Comparison of ENCODE assay signal across 14 cellular contexts in genomic region chr9:88949425-88949824, GRCh38. TPM values are rescaled to one million over a fixed set of nuclear protein-coding genes. Genes with fewer than 3 reads are reported as not detected.
DNase-seq lines count a peak whose midpoint lies in the region; ATAC-seq and TF ChIP-seq lines count a peak whose summit lies in the region.
"Had no signal": no experiment of that assay in that cellular context is flagged by ENCODE, and none has a peak within 500 bp of the region (broad histone marks: within the 10 kb centered on the region; RNA-seq: fewer than 3 reads in every experiment).

No MANE protein-coding gene starts in this region.

- no peak for ATAC-seq in gastrocnemius medialis
- ATAC-seq: T-cell had no signal

- TF ChIP-seq POLR2A in gastrocnemius medialis (IDR thresholded peaks at IDR 0.05), result no peak

- no peaks in the 10 kb centered on the region for H3K36me3 ChIP-seq in NT2/D1 (ENCODE audit: insufficient read depth, insufficient read length, low read length)
- no peaks in the 10 kb centered on the region for H3K36me3 ChIP-seq in gastrocnemius medialis

- H3K4me1 ChIP-seq in NT2/D1 (ENCODE audit: insufficient read depth, insufficient read length) (peaks cover 5% of the 10 kb centered on the region), gastrocnemius medialis (no peaks in the 10 kb centered on the region)

- H3K9me3 ChIP-seq in NT2/D1 (ENCODE audit: insufficient read depth, low read length) (no peaks in the 10 kb centered on the region; the same call in 1 of the 2 replicates), gastrocnemius medialis (no peaks in the 10 kb centered on the region)

- no peak overlapping the region for H3K27ac ChIP-seq in gastrocnemius medialis

- in situ Hi-C loops in gastrocnemius medialis (cut with MboI; ENCODE audit: low sequenced_read_pairs in 4 of 4), result no loop called here

- TF ChIP-seq CTCF in HFF-Myc (IDR thresholded peaks at IDR 0.05; ENCODE audit: low read depth, low read length, missing control alignments), result no peak
- TF ChIP-seq CTCF in gastrocnemius medialis (IDR thresholded peaks at IDR 0.05 in 4 of 5, conservative IDR thresholded peaks at IDR 0.05 in 1 of 5), result no peak

- no peak overlapping the region for H3K4me3 ChIP-seq in HFF-Myc (replicated peaks; ENCODE audit: low read depth, low read length)
- H3K4me3 ChIP-seq in NT2/D1 (ENCODE audit: insufficient read length, low read depth), result no peak overlapping the region
- H3K4me3 ChIP-seq in gastrocnemius medialis, result no peak overlapping the region

- DNase-seq in HFF-Myc (ENCODE audit: extremely low read depth, low read depth) (peak; percentile 87), NT2/D1 (ENCODE audit: low read depth, low spot score) (peak; percentile 66), glomerular visceral epithelial cell (ENCODE audit: extremely low spot score) (peak; percentile 3), retina (peak; percentile 79), NCI-H2107 treated with DMSO at 0.1 percent for 48 hours (lab: John Stamatoyannopoulos, UW; ENCODE audit: unreplicated experiment) (no peak), LoVo (ENCODE audit: low spot score) (no peak), gastrocnemius medialis (no peak)
- DNase-seq in stimulated activated CD4-positive, alpha-beta T cell treated with anti-CD3 and anti-CD28 coated beads, Interleukin-4, amount 100 ng/mL, for 4 hours, result no peak
- DNase-seq: activated CD8-positive, alpha-beta memory T cell treated with anti-CD3 and anti-CD28 coated beads, Interleukin-2, amount 50 U/mL, for 4 hours; cerebellar nuclear complex; DMS53; H9; NCI-H2107; T-cell had no signal

- intact Hi-C loops in gastrocnemius medialis (cut with DNase I; ENCODE audit: low total_unique reads), result no loop called here

- H3K27me3 ChIP-seq in NT2/D1 (ENCODE audit: insufficient read depth, insufficient read length) (no peaks in the 10 kb centered on the region), gastrocnemius medialis (no peaks in the 10 kb centered on the region)

- H3K9ac ChIP-seq in NT2/D1 (ENCODE audit: insufficient read length, low read depth), result no peak overlapping the region

RNA-seq across cellular contexts. Expression of gene S1PR3, which starts 41.8 kb away (rescaled TPM):
- total RNA-seq in gastrocnemius medialis, result 10 to 100 TPM in 1 of 4 donors, 1 to 10 TPM in 3; 3.3 to 13.4 (median 5.7) TPM

Comparison
In these comparisons a context has a peak if more than half of its experiments do, and no peak if none do; other contexts are left out.
1. DNase-seq: peak in HFF-Myc (single experiment), NT2/D1 (single experiment), glomerular visceral epithelial cell (single experiment) and retina (single experiment); none in NCI-H2107 treated with DMSO at 0.1 percent for 48 hours (single experiment), LoVo (single experiment), gastrocnemius medialis (0 of 2) and stimulated activated CD4-positive, alpha-beta T cell treated with anti-CD3 and anti-CD28 coated beads, Interleukin-4, amount 100 ng/mL, for 4 hours (0 of 2).